18 cellular contexts compared by ENCODE assay signal in the genomic region with DNA sequence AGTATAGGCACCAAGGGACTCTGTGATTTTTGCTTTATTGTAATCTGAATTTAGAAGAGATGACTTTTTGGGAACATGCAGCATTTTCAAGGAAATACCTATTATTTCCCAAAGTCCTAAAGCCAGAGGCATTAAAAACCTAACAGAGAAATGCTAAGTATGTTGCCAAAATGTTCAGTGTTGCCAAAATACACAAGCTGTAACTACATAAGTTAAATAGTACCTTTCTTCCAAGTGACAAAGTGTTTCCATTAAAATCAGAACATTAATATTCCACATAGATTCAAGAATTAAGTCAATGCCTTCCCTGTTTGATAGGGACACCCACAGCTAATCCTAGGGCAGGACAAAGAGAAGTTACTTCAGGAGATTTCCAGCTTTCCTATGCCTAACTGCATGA. TPM values are rescaled to one million over a fixed set of nuclear protein-coding genes. Genes with fewer than 3 reads are reported as not detected.
"Had no signal": no experiment of that assay in that cellular context is flagged by ENCODE, and none has a peak within 500 bp of the region (broad histone marks: within the 10 kb centered on the region; RNA-seq: fewer than 3 reads in every experiment).

No MANE protein-coding gene starts in this region.

- H3K4me1 Mint-ChIP-seq: activated naive CD8-positive, alpha-beta T cell treated with anti-CD3 and anti-CD28 coated beads, Interleukin-2, amount 10 ng/mL, durations not matched to agents 7 days and 5 days had no signal

- H3K4me1 ChIP-seq: psoas muscle had no signal

- H3K4me3 Mint-ChIP-seq: activated CD4-positive, alpha-beta memory T cell treated with anti-CD3 and anti-CD28 coated beads for 36 hours; activated naive CD8-positive, alpha-beta T cell treated with anti-CD3 and anti-CD28 coated beads, Interleukin-2, amount 10 ng/mL, durations not matched to agents 7 days and 5 days; activated T-cell treated with anti-CD3 and anti-CD28 coated beads, Interleukin-2, amount 50 U/mL, for 72 hours; natural killer cell; stimulated activated naive CD8-positive, alpha-beta T cell treated with anti-CD3 and anti-CD28 coated beads, Interleukin-15, amount 100 ng/mL, for 72 hours had no signal

- H3K9me3 ChIP-seq: left ventricle myocardium inferior, psoas muscle, testis had no signal

- H3K27ac ChIP-seq: psoas muscle had no signal

- H3K27me3 Mint-ChIP-seq: activated CD4-positive, alpha-beta memory T cell treated with anti-CD3 and anti-CD28 coated beads for 36 hours; activated naive CD8-positive, alpha-beta T cell treated with anti-CD3 and anti-CD28 coated beads, Interleukin-2, amount 10 ng/mL, durations not matched to agents 7 days and 5 days; stimulated activated naive CD8-positive, alpha-beta T cell treated with anti-CD3 and anti-CD28 coated beads, Interleukin-15, amount 100 ng/mL, for 72 hours had no signal

- H3K27me3 ChIP-seq: testis had no signal

- DNase-seq: activated CD4-positive, alpha-beta memory T cell treated with anti-CD3 and anti-CD28 coated beads for 36 hours; activated CD4-positive, alpha-beta T cell treated with anti-CD3 and anti-CD28 coated beads for 1 hour; activated gamma-delta T cell; activated naive CD8-positive, alpha-beta T cell treated with anti-CD3 and anti-CD28 coated beads, Interleukin-2, amount 10 ng/mL, durations not matched to agents 7 days and 5 days; activated T-cell treated with anti-CD3 and anti-CD28 coated beads, Interleukin-2, amount 50 U/mL, for 72 hours; aorta; hypothalamus; kidney; left ventricle myocardium inferior; mesenchymal stem cell; natural killer cell; nucleus accumbens; psoas muscle; stimulated activated naive CD8-positive, alpha-beta T cell treated with anti-CD3 and anti-CD28 coated beads, Interleukin-15, amount 100 ng/mL, for 72 hours; testis had no signal

- H3K27ac Mint-ChIP-seq: activated CD4-positive, alpha-beta memory T cell treated with anti-CD3 and anti-CD28 coated beads for 36 hours; activated naive CD8-positive, alpha-beta T cell treated with anti-CD3 and anti-CD28 coated beads, Interleukin-2, amount 10 ng/mL, durations not matched to agents 7 days and 5 days; activated T-cell treated with anti-CD3 and anti-CD28 coated beads, Interleukin-2, amount 50 U/mL, for 72 hours; natural killer cell had no signal

- H3K9me3 Mint-ChIP-seq: activated CD4-positive, alpha-beta memory T cell treated with anti-CD3 and anti-CD28 coated beads for 36 hours; activated naive CD8-positive, alpha-beta T cell treated with anti-CD3 and anti-CD28 coated beads, Interleukin-2, amount 10 ng/mL, durations not matched to agents 7 days and 5 days; activated T-cell treated with anti-CD3 and anti-CD28 coated beads, Interleukin-2, amount 50 U/mL, for 72 hours; natural killer cell; stimulated activated naive CD8-positive, alpha-beta T cell treated with anti-CD3 and anti-CD28 coated beads, Interleukin-15, amount 100 ng/mL, for 72 hours had no signal

- H3K4me3 ChIP-seq: left ventricle myocardium inferior, psoas muscle, testis had no signal

- ATAC-seq: activated T-cell treated with anti-CD3 and anti-CD28 coated beads, Interleukin-2, amount 50 U/mL, for 72 hours; esophagus mucosa; natural killer cell; psoas muscle; sciatic nerve; stimulated activated naive CD8-positive, alpha-beta T cell treated with anti-CD3 and anti-CD28 coated beads, Interleukin-15, amount 100 ng/mL, for 72 hours had no signal

RNA-seq across cellular contexts. Expression of a gene that starts 53.6 kb away (rescaled TPM):
- total RNA-seq: activated CD4-positive, alpha-beta memory T cell treated with anti-CD3 and anti-CD28 coated beads for 36 hours; activated naive CD8-positive, alpha-beta T cell treated with anti-CD3 and anti-CD28 coated beads, Interleukin-2, amount 10 ng/mL, durations not matched to agents 7 days and 5 days; activated T-cell treated with anti-CD3 and anti-CD28 coated beads, Interleukin-2, amount 50 U/mL, for 72 hours; aorta; natural killer cell; sciatic nerve; SK-MEL-5; testis had no signal
